Comparison of ENCODE assay signal across 14 cellular contexts in genomic region chr3:167066977-167067843, GRCh38.
DNase-seq lines count a peak whose midpoint lies in the region; ATAC-seq and TF ChIP-seq lines count a peak whose summit lies in the region.
"Had no signal": no experiment of that assay in that cellular context is flagged by ENCODE, and none has a peak within 500 bp of the region (broad histone marks: within the 10 kb centered on the region; RNA-seq: fewer than 3 reads in every experiment).

No MANE protein-coding gene starts in this region.

- ATAC-seq in Right ventricle myocardium inferior = no peak
- ATAC-seq in GM18909 (IDR thresholded peaks at IDR 0.05; ENCODE audit: poor library complexity, unreplicated experiment) = no peak
- ATAC-seq: SK-N-SH treated with all-trans-retinoic acid at 6 μM for 48 hours, WTC11 had no signal

- DNase-seq in DMS153 (lab: John Stamatoyannopoulos, UW) (peak; percentile 89), NCI-H1092 treated with DMSO at 0.1 percent for 48 hours (lab: John Stamatoyannopoulos, UW) (peak; percentile 58), NCI-H748 (lab: John Stamatoyannopoulos, UW; ENCODE audit: unreplicated experiment) (peak; percentile 95), left kidney (ENCODE audit: low read depth, low spot score) (peak; percentile 71), posterior vena cava (ENCODE audit: low spot score) (no peak), GM13977 (ENCODE audit: low spot score) (no peak), Right ventricle myocardium inferior (ENCODE audit: missing footprints) (no peak)
- DNase-seq: activated T-cell treated with anti-CD3 and anti-CD28 coated beads, Interleukin-2, amount 50 U/mL, for 1 hour; adrenal gland; NCI-H526 treated with DMSO at 0.1 percent for 48 hours; stimulated activated CD4-positive, alpha-beta T cell treated with anti-CD3 and anti-CD28 coated beads, Interleukin-1b, Interleukin-23, amount 100 ng/mL, for 48 hours had no signal

- intact Hi-C loops in posterior vena cava (cut with DNase I) (no loop called here), Right ventricle myocardium inferior (cut with DNase I) (no loop called here)

- in situ Hi-C loops in GM13977 (cut with MboI; ENCODE audit: low pct_unique_long_range_greater_than_20kb, low sequenced_read_pairs, unreplicated experiment) = no loop called here

- TF ChIP-seq CTCF in GM13977 (IDR thresholded peaks at IDR 0.05; ENCODE audit: extremely low read depth, insufficient read depth, missing control alignments) = no peak

Comparison
In these comparisons a context has a peak if more than half of its experiments do, and no peak if none do; other contexts are left out.
1. DNase-seq: peak in DMS153 (single experiment), NCI-H1092 treated with DMSO at 0.1 percent for 48 hours (single experiment), NCI-H748 (single experiment) and left kidney (single experiment); none in posterior vena cava (single experiment), GM13977 (single experiment) and Right ventricle myocardium inferior (single experiment).